Comparison of ENCODE assay signal across 17 cellular contexts in genomic region chr19:6225232-6225635, GRCh38. TPM values are rescaled to one million over a fixed set of nuclear protein-coding genes. Genes with fewer than 3 reads are reported as not detected.
DNase-seq lines count a peak whose midpoint lies in the region; ATAC-seq and TF ChIP-seq lines count a peak whose summit lies in the region.
"Had no signal": no experiment of that assay in that cellular context is flagged by ENCODE, and none has a peak within 500 bp of the region (broad histone marks: within the 10 kb centered on the region; RNA-seq: fewer than 3 reads in every experiment).

No MANE protein-coding gene starts in this region.

- H3K4me3 ChIP-seq in left ventricle myocardium inferior, result no peak overlapping the region
- no peak overlapping the region for H3K4me3 ChIP-seq in aorta (ENCODE audit: low read length in 2 of 2)
- H3K4me3 ChIP-seq in BE2C (ENCODE audit: low read depth, low read length), result no peak overlapping the region

- H3K36me3 ChIP-seq in left ventricle myocardium inferior (peaks cover 53% of the 10 kb centered on the region), aorta (ENCODE audit: control insufficient read depth in 1 of 2, insufficient read depth in 2 of 2, low read length in 1 of 2) (no peaks in the 10 kb centered on the region), BE2C (peaks cover 54% of the 10 kb centered on the region)

- peaks cover 2% of the 10 kb centered on the region for H3K9me3 Mint-ChIP-seq in glutamatergic neuron (ENCODE audit: unreplicated experiment)
- H3K9me3 Mint-ChIP-seq: CD8-positive, alpha-beta memory T cell; HFFc6 had no signal

- H3K4me1 Mint-ChIP-seq in glutamatergic neuron (ENCODE audit: low read depth, unreplicated experiment), result peaks cover 24% of the 10 kb centered on the region

- DNase-seq in Right ventricle myocardium superior, result peak; percentile 36
- DNase-seq in left ventricle myocardium inferior, result no peak
- DNase-seq in glutamatergic neuron, result no peak
- DNase-seq in myocyte (ENCODE audit: low read depth), result peak; percentile 58
- DNase-seq in aorta, result peak; percentile 38 to 60
- DNase-seq in BE2C, result no peak
- no peak for DNase-seq in sciatic nerve (ENCODE audit: low spot score)
- no peak for DNase-seq in activated T-cell treated with anti-CD3 and anti-CD28 coated beads, Interleukin-2, amount 50 U/mL, for 1 hour
- DNase-seq: Caco-2, DND-41, GDM1, HCEC 1CT, HFFc6 had no signal

- H3K4me3 Mint-ChIP-seq in glutamatergic neuron (ENCODE audit: unreplicated experiment), result no peak overlapping the region
- H3K4me3 Mint-ChIP-seq: B cell, HFFc6 had no signal

- H3K27me3 ChIP-seq in left ventricle myocardium inferior (ENCODE audit: low read depth), result no peaks in the 10 kb centered on the region
- H3K27me3 ChIP-seq in aorta (ENCODE audit: control insufficient read depth in 1 of 2, insufficient read depth in 2 of 2, low read length in 1 of 2), result no peaks in the 10 kb centered on the region
- no peaks in the 10 kb centered on the region for H3K27me3 ChIP-seq in BE2C

- H3K27ac Mint-ChIP-seq in glutamatergic neuron (ENCODE audit: unreplicated experiment), result peak overlapping the region; percentile 78
- H3K27ac Mint-ChIP-seq: B cell, HFFc6 had no signal

- 90 to 94% methylated on average over 12 of the region's 12 CpGs for WGBS in aorta, 2 donors

- H3K27me3 Mint-ChIP-seq in glutamatergic neuron (ENCODE audit: unreplicated experiment), result peaks cover 5% of the 10 kb centered on the region
- H3K27me3 Mint-ChIP-seq: B cell; CD8-positive, alpha-beta memory T cell had no signal

- no peak for TF ChIP-seq CTCF in left ventricle myocardium inferior (IDR thresholded peaks at IDR 0.05; ENCODE audit: borderline replicate concordance)
- TF ChIP-seq CTCF in glutamatergic neuron (IDR thresholded peaks at IDR 0.05; ENCODE audit: partially characterized antibody, unreplicated experiment), result no peak
- no peak for TF ChIP-seq CTCF in BE2C (IDR thresholded peaks at IDR 0.05; ENCODE audit: low read depth, low read length)

- no peaks in the 10 kb centered on the region for H3K9me3 ChIP-seq in left ventricle myocardium inferior (replicated peaks)
- H3K9me3 ChIP-seq in aorta (ENCODE audit: control insufficient read depth, low read length), result no peaks in the 10 kb centered on the region
- H3K9me3 ChIP-seq in BE2C, result no peaks in the 10 kb centered on the region
- H3K9me3 ChIP-seq: Caco-2 had no signal

- ATAC-seq in Right ventricle myocardium superior (ENCODE audit: poor library complexity) (no peak), aorta (ENCODE audit: low FRiP score) (no peak), sciatic nerve (no peak)
- ATAC-seq: HepG2 had no signal

- peaks cover 60% of the 10 kb centered on the region for H3K4me1 ChIP-seq in left ventricle myocardium inferior
- H3K4me1 ChIP-seq in aorta (ENCODE audit: control insufficient read depth in 1 of 2, insufficient read depth in 2 of 2, low read length in 2 of 2), result no peaks in the 10 kb centered on the region
- H3K4me1 ChIP-seq in BE2C, result no peaks in the 10 kb centered on the region
- H3K4me1 ChIP-seq: Caco-2 had no signal

- H3K27ac ChIP-seq in left ventricle myocardium inferior (replicated peaks), result no peak overlapping the region
- no peak overlapping the region for H3K27ac ChIP-seq in aorta (ENCODE audit: low read depth in 1 of 2, low read length in 2 of 2)
- H3K27ac ChIP-seq: 22Rv1 had no signal

- intact Hi-C loops in Right ventricle myocardium superior (cut with DNase I), result no loop called here
- intact Hi-C loops in left ventricle myocardium inferior (cut with micrococcal nuclease), result no loop called here
- intact Hi-C loops in aorta (cut with DNase I), result no loop called here
- intact Hi-C loops in sciatic nerve (cut with DNase I), result no loop called here

- no peaks in the 10 kb centered on the region for H3K36me3 Mint-ChIP-seq in glutamatergic neuron (ENCODE audit: unreplicated experiment)

RNA-seq across cellular contexts. Expression of gene MLLT1, which starts 54.5 kb away (rescaled TPM):
- 37.2 TPM for total RNA-seq in Right ventricle myocardium superior
- total RNA-seq in left ventricle myocardium inferior, result 36.0 TPM
- 52.9 TPM for total RNA-seq in glutamatergic neuron (ENCODE audit: unreplicated experiment)
- total RNA-seq in myocyte, result 16.9 and 21.3 TPM in 2 replicates
- 27.4 TPM for polyA plus RNA-seq in myocyte (2012)
- 10 to 100 TPM; 54.8 to 55.5 TPM for total RNA-seq in aorta
- polyA plus RNA-seq in aorta, result 10 to 100 TPM; 14.9 to 34.3 TPM
- 146 TPM for polyA plus RNA-seq in BE2C (2012; ENCODE audit: insufficient read depth, insufficient read length, low read depth)
- total RNA-seq in sciatic nerve, result 72.5 TPM

Comparison
In these comparisons a context has a peak if more than half of its experiments do, and no peak if none do; other contexts are left out.
1. DNase-seq: peak in Right ventricle myocardium superior (single experiment), myocyte (single experiment) and aorta (2 of 2); none in left ventricle myocardium inferior (single experiment), glutamatergic neuron (single experiment), BE2C (single experiment), sciatic nerve (single experiment) and activated T-cell treated with anti-CD3 and anti-CD28 coated beads, Interleukin-2, amount 50 U/mL, for 1 hour (single experiment).